In genomic region chr2:237178396-237178795, GRCh38 we compare ENCODE assay signal across 22 cellular contexts.
DNase-seq lines count a peak whose midpoint lies in the region; ATAC-seq and TF ChIP-seq lines count a peak whose summit lies in the region.
"Had no signal": no experiment of that assay in that cellular context is flagged by ENCODE, and none has a peak within 500 bp of the region (broad histone marks: within the 10 kb centered on the region; RNA-seq: fewer than 3 reads in every experiment).

No MANE protein-coding gene starts in this region.

- no peak for TF ChIP-seq CTCF in fibroblast of pulmonary artery (IDR thresholded peaks at IDR 0.05; ENCODE audit: low read length, missing control alignments)

- H3K9me3 ChIP-seq in SJSA1 (replicated peaks) = peaks cover 4% of the 10 kb centered on the region

- no peaks in the 10 kb centered on the region for H3K36me3 ChIP-seq in SJSA1
- H3K36me3 ChIP-seq: esophagus muscularis mucosa, right atrium auricular region, upper lobe of left lung had no signal

- ATAC-seq in HG02884 (IDR thresholded peaks at IDR 0.05; ENCODE audit: unreplicated experiment) = no peak
- ATAC-seq: K562; stimulated activated effector memory CD8-positive, alpha-beta T cell treated with anti-CD3 and anti-CD28 coated beads, Interleukin-12 subunit alpha, Interleukin-12 subunit beta, amount 100 ng/mL, for 72 hours had no signal

- H3K27ac ChIP-seq in SJSA1 = peak overlapping the region; percentile 62
- H3K27ac ChIP-seq: 22Rv1, esophagus muscularis mucosa, right atrium auricular region, upper lobe of left lung had no signal

- H3K4me3 ChIP-seq in SJSA1 (no peak overlapping the region), fibroblast of pulmonary artery (replicated peaks; ENCODE audit: low read depth, low read length) (no peak overlapping the region)
- H3K4me3 ChIP-seq: esophagus muscularis mucosa, K562, right atrium auricular region, upper lobe of left lung had no signal

- H3K4me1 ChIP-seq in SJSA1 (replicated peaks) = peaks cover 54% of the 10 kb centered on the region
- H3K4me1 ChIP-seq: right atrium auricular region, upper lobe of left lung had no signal

- no peaks in the 10 kb centered on the region for H3K27me3 ChIP-seq in SJSA1 (replicated peaks)
- H3K27me3 ChIP-seq: esophagus muscularis mucosa, right atrium auricular region, upper lobe of left lung had no signal

- DNase-seq in NCI-H2171 treated with DMSO at 0.1 percent for 48 hours (lab: John Stamatoyannopoulos, UW) (peak; percentile 5), NCI-H2171 (lab: John Stamatoyannopoulos, UW) (no peak), SJSA1 (ENCODE audit: low read depth in 1 of 2, low spot score in 2 of 2) (peak; percentile 93 to 96), fibroblast of pulmonary artery (ENCODE audit: low read depth) (peak; percentile 52), smooth muscle cell of the brain vasculature (ENCODE audit: low read depth, low spot score) (peak; percentile 62), germinal center (ENCODE audit: low spot score) (no peak)
- DNase-seq in activated CD4-positive, alpha-beta T cell treated with anti-CD3 and anti-CD28 coated beads, Interleukin-2, amount 50 U/mL, for 1 hour = no peak
- DNase-seq: activated CD4-positive, CD25-positive, alpha-beta regulatory T cell; activated CD8-positive, alpha-beta memory T cell treated with anti-CD3 and anti-CD28 coated beads, Interleukin-2, amount 50 U/mL, for 48 hours; activated naive CD8-positive, alpha-beta T cell treated with anti-CD3 and anti-CD28 coated beads, Interleukin-2, amount 10 ng/mL, durations not matched to agents 7 days and 5 days; CD8-positive, alpha-beta memory T cell; NCI-H1105 treated with DMSO at 0.1 percent for 48 hours; NCI-H2227 treated with DMSO at 0.1 percent for 48 hours; nephron progenitor cell; OCI-M1; upper lobe of left lung had no signal

Comparison
In these comparisons a context has a peak if more than half of its experiments do, and no peak if none do; other contexts are left out.
1. DNase-seq: peak in NCI-H2171 treated with DMSO at 0.1 percent for 48 hours (single experiment), SJSA1 (2 of 2), fibroblast of pulmonary artery (single experiment) and smooth muscle cell of the brain vasculature (single experiment); none in NCI-H2171 (single experiment), germinal center (single experiment) and activated CD4-positive, alpha-beta T cell treated with anti-CD3 and anti-CD28 coated beads, Interleukin-2, amount 50 U/mL, for 1 hour (single experiment).